In the genomic region with DNA sequence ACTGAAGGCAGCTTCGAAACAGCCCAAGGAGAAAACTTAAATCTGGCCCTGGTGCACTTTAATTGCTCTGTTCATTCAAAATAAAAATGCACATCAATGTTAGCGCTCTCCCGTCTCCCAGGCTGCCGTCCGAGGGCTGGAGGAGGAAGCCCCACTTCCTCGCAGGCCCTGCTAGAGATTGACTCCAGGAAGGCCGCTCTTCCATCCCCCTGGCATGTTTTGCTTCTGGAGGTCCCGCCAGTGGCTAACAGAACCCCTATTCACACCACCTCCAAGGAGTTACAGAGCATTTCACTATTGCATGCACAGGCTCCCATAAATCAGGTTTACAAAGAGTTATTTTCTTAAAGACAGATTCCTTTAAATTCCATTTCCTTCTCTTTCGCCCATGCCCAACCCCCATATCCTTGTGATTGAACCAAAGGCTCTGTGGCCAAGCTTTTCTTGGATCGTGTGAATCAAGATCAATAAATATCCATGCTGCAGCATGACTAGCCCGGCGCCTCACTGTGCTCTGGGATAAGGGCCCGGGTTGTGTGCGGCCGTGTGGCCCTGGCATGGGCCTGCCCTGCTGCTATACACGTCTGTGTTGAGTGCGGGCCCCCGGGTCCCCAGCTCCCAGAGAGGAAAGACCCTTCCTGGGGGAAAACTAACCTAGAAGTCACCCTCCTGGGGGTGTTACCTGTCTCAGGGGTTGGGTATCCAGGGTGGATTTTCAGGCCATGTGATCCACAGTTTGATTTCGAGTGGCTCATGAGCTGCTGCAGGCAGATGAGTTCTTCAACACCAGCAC, we compare ENCODE assay signal across 1 cellular context.
TF ChIP-seq lines count a peak whose summit lies in the region.

No MANE protein-coding gene starts in this region.

TF ChIP-seq in K562, 482 proteins besides CTCF, POLR2A, EP300 and RAD21 (continued from another document):
- TF ChIP-seq, protein P1, sequence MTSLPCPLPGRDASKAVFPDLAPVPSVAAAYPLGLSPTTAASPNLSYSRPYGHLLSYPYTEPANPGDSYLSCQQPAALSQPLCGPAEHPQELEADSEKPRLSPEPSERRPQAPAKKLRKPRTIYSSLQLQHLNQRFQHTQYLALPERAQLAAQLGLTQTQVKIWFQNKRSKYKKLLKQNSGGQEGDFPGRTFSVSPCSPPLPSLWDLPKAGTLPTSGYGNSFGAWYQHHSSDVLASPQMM (CRISPR knock-in tag; IDR thresholded peaks at IDR 0.05), result no peak
- TF ChIP-seq, protein P2, sequence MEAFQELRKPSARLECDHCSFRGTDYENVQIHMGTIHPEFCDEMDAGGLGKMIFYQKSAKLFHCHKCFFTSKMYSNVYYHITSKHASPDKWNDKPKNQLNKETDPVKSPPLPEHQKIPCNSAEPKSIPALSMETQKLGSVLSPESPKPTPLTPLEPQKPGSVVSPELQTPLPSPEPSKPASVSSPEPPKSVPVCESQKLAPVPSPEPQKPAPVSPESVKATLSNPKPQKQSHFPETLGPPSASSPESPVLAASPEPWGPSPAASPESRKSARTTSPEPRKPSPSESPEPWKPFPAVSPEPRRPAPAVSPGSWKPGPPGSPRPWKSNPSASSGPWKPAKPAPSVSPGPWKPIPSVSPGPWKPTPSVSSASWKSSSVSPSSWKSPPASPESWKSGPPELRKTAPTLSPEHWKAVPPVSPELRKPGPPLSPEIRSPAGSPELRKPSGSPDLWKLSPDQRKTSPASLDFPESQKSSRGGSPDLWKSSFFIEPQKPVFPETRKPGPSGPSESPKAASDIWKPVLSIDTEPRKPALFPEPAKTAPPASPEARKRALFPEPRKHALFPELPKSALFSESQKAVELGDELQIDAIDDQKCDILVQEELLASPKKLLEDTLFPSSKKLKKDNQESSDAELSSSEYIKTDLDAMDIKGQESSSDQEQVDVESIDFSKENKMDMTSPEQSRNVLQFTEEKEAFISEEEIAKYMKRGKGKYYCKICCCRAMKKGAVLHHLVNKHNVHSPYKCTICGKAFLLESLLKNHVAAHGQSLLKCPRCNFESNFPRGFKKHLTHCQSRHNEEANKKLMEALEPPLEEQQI (IDR thresholded peaks at IDR 0.05), result no peak
- TF ChIP-seq NEUROD1 (IDR thresholded peaks at IDR 0.05; ENCODE audit: borderline replicate concordance, low read depth, low read length, partially characterized antibody), result no peak
